ENCODE assay signal across 1 cellular context in the genomic region with DNA sequence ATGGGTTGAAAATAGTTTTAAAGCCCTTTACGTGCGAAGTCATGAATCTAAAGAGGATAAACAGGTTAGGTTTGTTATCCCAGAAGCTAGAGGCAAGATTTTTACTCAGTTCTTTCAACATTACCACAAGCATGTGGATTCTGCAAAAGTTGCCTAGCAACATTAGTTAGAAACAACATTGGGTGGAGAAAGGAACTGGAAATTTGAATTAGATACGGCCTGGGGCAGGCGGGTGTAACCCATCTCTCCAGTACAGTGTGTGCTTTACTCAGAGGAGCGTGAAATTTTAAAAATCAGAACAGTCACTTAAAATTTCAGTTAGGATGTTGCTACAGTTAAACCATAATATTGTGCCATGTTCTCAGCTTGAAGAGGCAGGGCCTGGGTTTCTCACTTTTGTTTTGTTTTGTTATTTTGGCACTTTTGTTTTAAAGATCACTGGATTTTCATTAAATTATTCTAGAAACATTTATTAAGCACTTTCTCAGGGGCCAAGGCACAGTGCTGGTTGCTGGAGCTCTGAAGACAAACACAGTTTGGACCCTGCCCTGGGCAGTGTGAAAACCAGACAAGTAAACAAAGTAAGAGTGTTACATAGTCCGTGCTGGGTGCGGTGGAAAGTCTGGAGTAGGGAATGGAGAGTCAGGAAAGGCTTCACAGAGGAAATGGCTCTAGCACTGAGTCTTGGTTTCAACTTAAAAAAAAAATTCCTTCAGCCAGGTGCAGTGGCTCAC.
TF ChIP-seq lines count a peak whose summit lies in the region.

No MANE protein-coding gene starts in this region.

TF ChIP-seq in K562, 482 proteins besides CTCF, POLR2A, EP300 and RAD21 (continued from another document and continues in another):
- TF ChIP-seq, protein P1, sequence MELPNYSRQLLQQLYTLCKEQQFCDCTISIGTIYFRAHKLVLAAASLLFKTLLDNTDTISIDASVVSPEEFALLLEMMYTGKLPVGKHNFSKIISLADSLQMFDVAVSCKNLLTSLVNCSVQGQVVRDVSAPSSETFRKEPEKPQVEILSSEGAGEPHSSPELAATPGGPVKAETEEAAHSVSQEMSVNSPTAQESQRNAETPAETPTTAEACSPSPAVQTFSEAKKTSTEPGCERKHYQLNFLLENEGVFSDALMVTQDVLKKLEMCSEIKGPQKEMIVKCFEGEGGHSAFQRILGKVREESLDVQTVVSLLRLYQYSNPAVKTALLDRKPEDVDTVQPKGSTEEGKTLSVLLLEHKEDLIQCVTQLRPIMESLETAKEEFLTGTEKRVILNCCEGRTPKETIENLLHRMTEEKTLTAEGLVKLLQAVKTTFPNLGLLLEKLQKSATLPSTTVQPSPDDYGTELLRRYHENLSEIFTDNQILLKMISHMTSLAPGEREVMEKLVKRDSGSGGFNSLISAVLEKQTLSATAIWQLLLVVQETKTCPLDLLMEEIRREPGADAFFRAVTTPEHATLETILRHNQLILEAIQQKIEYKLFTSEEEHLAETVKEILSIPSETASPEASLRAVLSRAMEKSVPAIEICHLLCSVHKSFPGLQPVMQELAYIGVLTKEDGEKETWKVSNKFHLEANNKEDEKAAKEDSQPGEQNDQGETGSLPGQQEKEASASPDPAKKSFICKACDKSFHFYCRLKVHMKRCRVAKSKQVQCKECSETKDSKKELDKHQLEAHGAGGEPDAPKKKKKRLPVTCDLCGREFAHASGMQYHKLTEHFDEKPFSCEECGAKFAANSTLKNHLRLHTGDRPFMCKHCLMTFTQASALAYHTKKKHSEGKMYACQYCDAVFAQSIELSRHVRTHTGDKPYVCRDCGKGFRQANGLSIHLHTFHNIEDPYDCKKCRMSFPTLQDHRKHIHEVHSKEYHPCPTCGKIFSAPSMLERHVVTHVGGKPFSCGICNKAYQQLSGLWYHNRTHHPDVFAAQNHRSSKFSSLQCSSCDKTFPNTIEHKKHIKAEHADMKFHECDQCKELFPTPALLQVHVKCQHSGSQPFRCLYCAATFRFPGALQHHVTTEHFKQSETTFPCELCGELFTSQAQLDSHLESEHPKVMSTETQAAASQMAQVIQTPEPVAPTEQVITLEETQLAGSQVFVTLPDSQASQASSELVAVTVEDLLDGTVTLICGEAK (IDR thresholded peaks at IDR 0.05) = no peak
- TF ChIP-seq, protein P1 (CRISPR knock-in tag; IDR thresholded peaks at IDR 0.05) = no peak
- TF ChIP-seq GABPA (tag; conservative IDR thresholded peaks at IDR 0.05; ENCODE audit: low read depth) = no peak
- no peak for TF ChIP-seq ZNF184 (CRISPR knock-in tag; IDR thresholded peaks at IDR 0.05)
- no peak for TF ChIP-seq ZNF282 (CRISPR knock-in tag; IDR thresholded peaks at IDR 0.05)
- peak; percentile 89 for TF ChIP-seq RFX1 (IDR thresholded peaks at IDR 0.05)
- no peak for TF ChIP-seq CBX3 (IDR thresholded peaks at IDR 0.05; ENCODE audit: borderline replicate concordance in 1 of 2, low read length in 2 of 2)
- TF ChIP-seq KDM4B (IDR thresholded peaks at IDR 0.05; ENCODE audit: borderline replicate concordance in 2 of 2, low read depth in 1 of 2) = no peak
- no peak for TF ChIP-seq ATF1 (CRISPR knock-in tag; IDR thresholded peaks at IDR 0.05)
- TF ChIP-seq ATF1 (tag; IDR thresholded peaks at IDR 0.05) = no peak
- no peak for TF ChIP-seq CREB3L1 (IDR thresholded peaks at IDR 0.05; ENCODE audit: borderline replicate concordance, low read depth)
- TF ChIP-seq BRCA1 (IDR thresholded peaks at IDR 0.05) = no peak
- TF ChIP-seq BRCA1 (CRISPR knock-in tag; IDR thresholded peaks at IDR 0.05) = no peak
- TF ChIP-seq HNRNPK (IDR thresholded peaks at IDR 0.05; ENCODE audit: low read depth, low read length, poor library complexity, severe bottlenecking) = no peak
- TF ChIP-seq, protein P2, sequence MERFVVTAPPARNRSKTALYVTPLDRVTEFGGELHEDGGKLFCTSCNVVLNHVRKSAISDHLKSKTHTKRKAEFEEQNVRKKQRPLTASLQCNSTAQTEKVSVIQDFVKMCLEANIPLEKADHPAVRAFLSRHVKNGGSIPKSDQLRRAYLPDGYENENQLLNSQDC (CRISPR knock-in tag; IDR thresholded peaks at IDR 0.05) = no peak
- TF ChIP-seq, protein P3, sequence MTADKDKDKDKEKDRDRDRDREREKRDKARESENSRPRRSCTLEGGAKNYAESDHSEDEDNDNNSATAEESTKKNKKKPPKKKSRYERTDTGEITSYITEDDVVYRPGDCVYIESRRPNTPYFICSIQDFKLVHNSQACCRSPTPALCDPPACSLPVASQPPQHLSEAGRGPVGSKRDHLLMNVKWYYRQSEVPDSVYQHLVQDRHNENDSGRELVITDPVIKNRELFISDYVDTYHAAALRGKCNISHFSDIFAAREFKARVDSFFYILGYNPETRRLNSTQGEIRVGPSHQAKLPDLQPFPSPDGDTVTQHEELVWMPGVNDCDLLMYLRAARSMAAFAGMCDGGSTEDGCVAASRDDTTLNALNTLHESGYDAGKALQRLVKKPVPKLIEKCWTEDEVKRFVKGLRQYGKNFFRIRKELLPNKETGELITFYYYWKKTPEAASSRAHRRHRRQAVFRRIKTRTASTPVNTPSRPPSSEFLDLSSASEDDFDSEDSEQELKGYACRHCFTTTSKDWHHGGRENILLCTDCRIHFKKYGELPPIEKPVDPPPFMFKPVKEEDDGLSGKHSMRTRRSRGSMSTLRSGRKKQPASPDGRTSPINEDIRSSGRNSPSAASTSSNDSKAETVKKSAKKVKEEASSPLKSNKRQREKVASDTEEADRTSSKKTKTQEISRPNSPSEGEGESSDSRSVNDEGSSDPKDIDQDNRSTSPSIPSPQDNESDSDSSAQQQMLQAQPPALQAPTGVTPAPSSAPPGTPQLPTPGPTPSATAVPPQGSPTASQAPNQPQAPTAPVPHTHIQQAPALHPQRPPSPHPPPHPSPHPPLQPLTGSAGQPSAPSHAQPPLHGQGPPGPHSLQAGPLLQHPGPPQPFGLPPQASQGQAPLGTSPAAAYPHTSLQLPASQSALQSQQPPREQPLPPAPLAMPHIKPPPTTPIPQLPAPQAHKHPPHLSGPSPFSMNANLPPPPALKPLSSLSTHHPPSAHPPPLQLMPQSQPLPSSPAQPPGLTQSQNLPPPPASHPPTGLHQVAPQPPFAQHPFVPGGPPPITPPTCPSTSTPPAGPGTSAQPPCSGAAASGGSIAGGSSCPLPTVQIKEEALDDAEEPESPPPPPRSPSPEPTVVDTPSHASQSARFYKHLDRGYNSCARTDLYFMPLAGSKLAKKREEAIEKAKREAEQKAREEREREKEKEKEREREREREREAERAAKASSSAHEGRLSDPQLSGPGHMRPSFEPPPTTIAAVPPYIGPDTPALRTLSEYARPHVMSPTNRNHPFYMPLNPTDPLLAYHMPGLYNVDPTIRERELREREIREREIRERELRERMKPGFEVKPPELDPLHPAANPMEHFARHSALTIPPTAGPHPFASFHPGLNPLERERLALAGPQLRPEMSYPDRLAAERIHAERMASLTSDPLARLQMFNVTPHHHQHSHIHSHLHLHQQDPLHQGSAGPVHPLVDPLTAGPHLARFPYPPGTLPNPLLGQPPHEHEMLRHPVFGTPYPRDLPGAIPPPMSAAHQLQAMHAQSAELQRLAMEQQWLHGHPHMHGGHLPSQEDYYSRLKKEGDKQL (CRISPR knock-in tag; IDR thresholded peaks at IDR 0.05; ENCODE audit: borderline replicate concordance) = no peak
- TF ChIP-seq SPI1 (IDR thresholded peaks at IDR 0.05; ENCODE audit: borderline replicate concordance, low read depth, low read length) = peak; percentile 47; the same call in 1 of the 2 replicates
- no peak for TF ChIP-seq RHOXF2B (CRISPR knock-in tag; conservative IDR thresholded peaks at IDR 0.05)
- TF ChIP-seq KLF13 (tag; IDR thresholded peaks at IDR 0.05; ENCODE audit: borderline replicate concordance, low read depth) = no peak
- no peak for TF ChIP-seq SOX6 (IDR thresholded peaks at IDR 0.05)
- no peak for TF ChIP-seq JUND (IDR thresholded peaks at IDR 0.05; ENCODE audit: borderline replicate concordance, low read depth, low read length)
- 0 out of 3 replicates have a peak, but pooled peaks have one; percentile 33 for TF ChIP-seq JUND (tag; IDR thresholded peaks at IDR 0.05; ENCODE audit: borderline replicate concordance, low read depth, low read length)
- TF ChIP-seq, protein P4, sequence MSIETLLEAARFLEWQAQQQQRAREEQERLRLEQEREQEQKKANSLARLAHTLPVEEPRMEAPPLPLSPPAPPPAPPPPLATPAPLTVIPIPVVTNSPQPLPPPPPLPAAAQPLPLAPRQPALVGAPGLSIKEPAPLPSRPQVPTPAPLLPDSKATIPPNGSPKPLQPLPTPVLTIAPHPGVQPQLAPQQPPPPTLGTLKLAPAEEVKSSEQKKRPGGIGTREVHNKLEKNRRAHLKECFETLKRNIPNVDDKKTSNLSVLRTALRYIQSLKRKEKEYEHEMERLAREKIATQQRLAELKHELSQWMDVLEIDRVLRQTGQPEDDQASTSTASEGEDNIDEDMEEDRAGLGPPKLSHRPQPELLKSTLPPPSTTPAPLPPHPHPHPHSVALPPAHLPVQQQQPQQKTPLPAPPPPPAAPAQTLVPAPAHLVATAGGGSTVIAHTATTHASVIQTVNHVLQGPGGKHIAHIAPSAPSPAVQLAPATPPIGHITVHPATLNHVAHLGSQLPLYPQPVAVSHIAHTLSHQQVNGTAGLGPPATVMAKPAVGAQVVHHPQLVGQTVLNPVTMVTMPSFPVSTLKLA (conservative IDR thresholded peaks at IDR 0.05) = 0 out of 4 replicates have a peak, but pooled peaks of 1 of the 2 experiments have one; percentile 15
- no peak for TF ChIP-seq RAD51 (IDR thresholded peaks at IDR 0.05; ENCODE audit: borderline replicate concordance, low read depth)
- TF ChIP-seq GTF3C2 (IDR thresholded peaks at IDR 0.05; ENCODE audit: borderline replicate concordance, extremely low read depth, insufficient read length) = no peak
- TF ChIP-seq RBBP5 (IDR thresholded peaks at IDR 0.05; ENCODE audit: borderline replicate concordance, insufficient read depth, low read length, poor library complexity, severe bottlenecking) = no peak
- no peak for TF ChIP-seq FUS (optimal IDR thresholded peaks at IDR 0.05; ENCODE audit: low read depth, low read length)
- no peak for TF ChIP-seq NFIC (IDR thresholded peaks at IDR 0.05)
- no peak for TF ChIP-seq ZNF398 (CRISPR knock-in tag; IDR thresholded peaks at IDR 0.05)
- TF ChIP-seq ZNF354B (CRISPR knock-in tag; IDR thresholded peaks at IDR 0.05) = no peak
